In genomic region chr7:77799078-77799964, GRCh38 we compare ENCODE assay signal across 8 cellular contexts. TPM values are rescaled to one million over a fixed set of nuclear protein-coding genes. Genes with fewer than 3 reads are reported as not detected.
A peak's percentile ranks its signal among the peaks of the same experiment; 100 is the strongest.
DNase-seq lines count a peak whose midpoint lies in the region; ATAC-seq lines count a peak whose summit lies in the region.

No MANE protein-coding gene starts in this region.

- intact Hi-C loops in left cardiac atrium (cut with DNase I) (no loop called here), posterior vena cava (cut with DNase I) (no loop called here)

- DNase-seq in NCI-H345 (lab: John Stamatoyannopoulos, UW) (peak; percentile 24), NCI-H345 treated with DMSO at 0.1 percent for 48 hours (lab: John Stamatoyannopoulos, UW; ENCODE audit: unreplicated experiment) (no peak), HT-29 (ENCODE audit: low spot score) (peak; percentile 61), SIG-M5 (lab: John Stamatoyannopoulos, UW) (peak; percentile 24), amniotic epithelial cell (ENCODE audit: low read depth) (peak; percentile 24), left cardiac atrium (peak; percentile 48), posterior vena cava (ENCODE audit: low spot score) (peak; percentile 87)

- peak; percentile 4 to 9 for ATAC-seq in left cardiac atrium
- no peak for ATAC-seq in GM18502 (IDR thresholded peaks at IDR 0.05; ENCODE audit: poor library complexity, unreplicated experiment)

RNA-seq across cellular contexts. Expression of gene PHTF2, which starts 0.7 kb away (rescaled TPM):
- total RNA-seq in HT-29 (2014; rRNA removed; shearing (Covaris generic)), result 13.3 and 13.8 TPM in 2 replicates
- 10 to 100 TPM; 17.3 to 17.7 TPM for total RNA-seq in left cardiac atrium
- 10 to 100 TPM; 19.1 to 41.3 TPM for total RNA-seq in posterior vena cava

RNA-seq across cellular contexts. Expression of gene TMEM60, which starts 1.1 kb away (rescaled TPM):
- total RNA-seq in HT-29 (2014; rRNA removed; shearing (Covaris generic)), result 8.0 and 13.4 TPM in 2 replicates
- total RNA-seq in left cardiac atrium (10 to 100 TPM in 1 of 2 donors, 1 to 10 TPM in 1; 7.6 to 11.3 TPM), posterior vena cava (10 to 100 TPM in 1 of 2 donors, 1 to 10 TPM in 1; 9.7 to 11.1 TPM)
